40 cellular contexts compared by ENCODE assay signal in genomic region chr3:51802091-51802720, GRCh38. TPM values are rescaled to one million over a fixed set of nuclear protein-coding genes. Genes with fewer than 3 reads are reported as not detected.
DNase-seq lines count a peak whose midpoint lies in the region; ATAC-seq, FAIRE-seq and TF ChIP-seq lines count a peak whose summit lies in the region.
"Had no signal": no experiment of that assay in that cellular context is flagged by ENCODE, and none has a peak within 500 bp of the region (broad histone marks: within the 10 kb centered on the region; RNA-seq: fewer than 3 reads in every experiment).

No MANE protein-coding gene starts in this region.

- ATAC-seq in stimulated activated naive CD8-positive, alpha-beta T cell treated with anti-CD3 and anti-CD28 coated beads, Interleukin-15, Interleukin-2, amounts not matched to agents 100 U/mL and 50 U/mL, for 24 hours: peak; percentile 33
- ATAC-seq in stimulated activated naive CD8-positive, alpha-beta T cell treated with anti-CD3 and anti-CD28 coated beads, Interleukin-15, amount 100 ng/mL, for 72 hours: no peak
- ATAC-seq in left lobe of liver (no peak), GM18907 (IDR thresholded peaks at IDR 0.05; ENCODE audit: unreplicated experiment) (no peak)
- ATAC-seq: CD8-positive, alpha-beta T cell; effector memory CD8-positive, alpha-beta T cell; lower lobe of right lung; natural killer cell; stimulated activated memory B cell treated with anti-CD40 and anti-IgM and Interleukin-4, amounts not matched to agents 10 μg/mL and 1 μg/mL and 100 μg/mL, for 72 hours; T-cell had no signal

- no peak overlapping the region for H3K27ac Mint-ChIP-seq in stimulated activated naive CD8-positive, alpha-beta T cell treated with anti-CD3 and anti-CD28 coated beads, Interleukin-15, amount 100 ng/mL, for 72 hours
- no peak overlapping the region for H3K27ac Mint-ChIP-seq in astrocyte (ENCODE audit: unreplicated experiment)
- H3K27ac Mint-ChIP-seq: activated CD4-positive, alpha-beta T cell treated with anti-CD3 and anti-CD28 coated beads, Interleukin-2, amount 10 ng/mL, durations not matched to agents 24 days and 14 days; activated naive CD8-positive, alpha-beta T cell treated with anti-CD3 and anti-CD28 coated beads for 36 hours; CD8-positive, alpha-beta T cell; effector memory CD8-positive, alpha-beta T cell; natural killer cell; stimulated activated memory B cell treated with anti-CD40 and anti-IgM and Interleukin-4, amounts not matched to agents 10 μg/mL and 1 μg/mL and 100 μg/mL, for 72 hours; T-cell had no signal

- no peak overlapping the region for H4K5ac ChIP-seq in mesendoderm (ENCODE audit: low read length)

- DNase-seq in stimulated activated naive CD8-positive, alpha-beta T cell treated with anti-CD3 and anti-CD28 coated beads, Interleukin-15, Interleukin-2, amounts not matched to agents 100 U/mL and 50 U/mL, for 24 hours: no peak
- DNase-seq in stimulated activated naive CD8-positive, alpha-beta T cell treated with anti-CD3 and anti-CD28 coated beads, Interleukin-15, amount 100 ng/mL, for 72 hours: no peak
- DNase-seq in astrocyte (ENCODE audit: low read depth): no peak
- peak; percentile 99 for DNase-seq in mesendoderm
- no peak for DNase-seq in left lobe of liver (ENCODE audit: low spot score)
- no peak for DNase-seq in NCI-H2196 (lab: John Stamatoyannopoulos, UW; ENCODE audit: unreplicated experiment)
- DNase-seq: activated CD4-positive, alpha-beta T cell treated with anti-CD3 and anti-CD28 coated beads, Interleukin-2, amount 10 ng/mL, durations not matched to agents 24 days and 14 days; activated gamma-delta T cell; activated naive CD8-positive, alpha-beta T cell treated with anti-CD3 and anti-CD28 coated beads for 36 hours; activated T-cell treated with anti-CD3 and anti-CD28 coated beads, Interleukin-2, amount 50 U/mL, for 1 hour; aorta; caudate nucleus; cortex of kidney; effector memory CD8-positive, alpha-beta T cell; GOT3; head of caudate nucleus; KG1; lower lobe of right lung; MG63; natural killer cell; NCI-H1105 treated with DMSO at 0.1 percent for 48 hours; NCI-H2081; ovary; stimulated activated CD4-positive, alpha-beta T cell treated with anti-CD3 and anti-CD28 coated beads, Interleukin-15, amount 100 ng/mL, for 24 hours; T-cell had no signal

- no peak overlapping the region for H4K8ac ChIP-seq in mesendoderm (ENCODE audit: low read depth, low read length)

- no peaks in the 10 kb centered on the region for H3K36me3 Mint-ChIP-seq in astrocyte (ENCODE audit: low read depth, unreplicated experiment)
- H3K36me3 Mint-ChIP-seq: activated naive CD8-positive, alpha-beta T cell treated with anti-CD3 and anti-CD28 coated beads for 36 hours; CD8-positive, alpha-beta T cell; natural killer cell; stimulated activated memory B cell treated with anti-CD40 and anti-IgM and Interleukin-4, amounts not matched to agents 10 μg/mL and 1 μg/mL and 100 μg/mL, for 72 hours; T-cell had no signal

- no peak overlapping the region for H2BK120ac ChIP-seq in mesendoderm (ENCODE audit: low read depth, low read length)

- H3K4ac ChIP-seq in mesendoderm (ENCODE audit: low read depth, low read length): peak overlapping the region; percentile 97

- no peak for FAIRE-seq in astrocyte (lab: Jason Lieb, UNC)
- FAIRE-seq: GM18507, GM19239 had no signal

- no peaks in the 10 kb centered on the region for H3K9me3 ChIP-seq in astrocyte (ENCODE audit: insufficient read depth, low read depth, low read length)
- H3K9me3 ChIP-seq: lower lobe of right lung, MG63, ovary had no signal

- peak overlapping the region; percentile 5 for H2AFZ ChIP-seq in astrocyte (ENCODE audit: low read depth, low read length)

- no CpG with 5 or more reads among the region's 11 CpGs for WGBS in mesendoderm (ENCODE audit: extremely low coverage, insufficient coverage, low lambda C conversion rate)

- peak overlapping the region; percentile 98 for H2BK5ac ChIP-seq in mesendoderm (ENCODE audit: low read length)

- H3K4me3 Mint-ChIP-seq in stimulated activated naive CD8-positive, alpha-beta T cell treated with anti-CD3 and anti-CD28 coated beads, Interleukin-15, amount 100 ng/mL, for 72 hours: no peak overlapping the region
- H3K4me3 Mint-ChIP-seq in astrocyte (ENCODE audit: unreplicated experiment): no peak overlapping the region
- H3K4me3 Mint-ChIP-seq: activated CD4-positive, alpha-beta T cell treated with anti-CD3 and anti-CD28 coated beads, Interleukin-2, amount 10 ng/mL, durations not matched to agents 24 days and 14 days; activated naive CD8-positive, alpha-beta T cell treated with anti-CD3 and anti-CD28 coated beads for 36 hours; CD8-positive, alpha-beta T cell; effector memory CD8-positive, alpha-beta T cell; natural killer cell; stimulated activated memory B cell treated with anti-CD40 and anti-IgM and Interleukin-4, amounts not matched to agents 10 μg/mL and 1 μg/mL and 100 μg/mL, for 72 hours; T-cell had no signal

- peaks cover 7% of the 10 kb centered on the region for H3K27me3 Mint-ChIP-seq in stimulated activated naive CD8-positive, alpha-beta T cell treated with anti-CD3 and anti-CD28 coated beads, Interleukin-15, amount 100 ng/mL, for 72 hours
- H3K27me3 Mint-ChIP-seq in astrocyte (ENCODE audit: low read depth, unreplicated experiment): peaks cover 6% of the 10 kb centered on the region
- H3K27me3 Mint-ChIP-seq: effector memory CD8-positive, alpha-beta T cell had no signal

- H3K4me2 ChIP-seq in astrocyte (ENCODE audit: low read length): no peak overlapping the region
- H3K4me2 ChIP-seq in mesendoderm (ENCODE audit: low read length): peak overlapping the region; percentile 22

- peak overlapping the region; percentile 82 for H3K56ac ChIP-seq in mesendoderm (ENCODE audit: low read length)

- H2BK15ac ChIP-seq in mesendoderm (replicated peaks; ENCODE audit: low read depth): no peak overlapping the region

- no peak overlapping the region for H3K18ac ChIP-seq in mesendoderm (ENCODE audit: low read length)

- no peaks in the 10 kb centered on the region for H3K9me3 Mint-ChIP-seq in stimulated activated naive CD8-positive, alpha-beta T cell treated with anti-CD3 and anti-CD28 coated beads, Interleukin-15, amount 100 ng/mL, for 72 hours
- H3K9me3 Mint-ChIP-seq in astrocyte (ENCODE audit: unreplicated experiment): no peaks in the 10 kb centered on the region
- H3K9me3 Mint-ChIP-seq: activated CD4-positive, alpha-beta T cell treated with anti-CD3 and anti-CD28 coated beads, Interleukin-2, amount 10 ng/mL, durations not matched to agents 24 days and 14 days; activated naive CD8-positive, alpha-beta T cell treated with anti-CD3 and anti-CD28 coated beads for 36 hours; CD8-positive, alpha-beta T cell; effector memory CD8-positive, alpha-beta T cell; natural killer cell; stimulated activated memory B cell treated with anti-CD40 and anti-IgM and Interleukin-4, amounts not matched to agents 10 μg/mL and 1 μg/mL and 100 μg/mL, for 72 hours; T-cell had no signal

- no peak overlapping the region for H3K9ac ChIP-seq in astrocyte (ENCODE audit: low read length)
- H3K9ac ChIP-seq in mesendoderm (ENCODE audit: low read length): peak overlapping the region; percentile 59

- H3K36me3 ChIP-seq in astrocyte (ENCODE audit: insufficient read depth, low read length) (no peaks in the 10 kb centered on the region), mesendoderm (ENCODE audit: control insufficient read depth, insufficient read depth, low read length) (no peaks in the 10 kb centered on the region)
- H3K36me3 ChIP-seq: lower lobe of right lung, MG63, ovary had no signal

- TF ChIP-seq CTCF in astrocyte (IDR thresholded peaks at IDR 0.05; ENCODE audit: insufficient read depth, low read depth, low read length): no peak

- peaks cover 50% of the 10 kb centered on the region for H3K4me1 Mint-ChIP-seq in stimulated activated naive CD8-positive, alpha-beta T cell treated with anti-CD3 and anti-CD28 coated beads, Interleukin-15, amount 100 ng/mL, for 72 hours
- no peaks in the 10 kb centered on the region for H3K4me1 Mint-ChIP-seq in astrocyte (ENCODE audit: low read depth, unreplicated experiment)
- H3K4me1 Mint-ChIP-seq: stimulated activated memory B cell treated with anti-CD40 and anti-IgM and Interleukin-4, amounts not matched to agents 10 μg/mL and 1 μg/mL and 100 μg/mL, for 72 hours had no signal

- H3K27ac ChIP-seq in astrocyte (ENCODE audit: low read depth, low read length) (no peak overlapping the region), mesendoderm (ENCODE audit: low read depth, low read length) (peak overlapping the region; percentile 85)
- H3K27ac ChIP-seq: lower lobe of right lung, ovary had no signal

- H3K23ac ChIP-seq in mesendoderm (ENCODE audit: low read length): no peak overlapping the region

- H3K4me3 ChIP-seq in astrocyte (ENCODE audit: insufficient read depth, low read depth, low read length) (no peak overlapping the region), mesendoderm (ENCODE audit: low read length) (no peak overlapping the region)
- H3K4me3 ChIP-seq: lower lobe of right lung, MG63, ovary had no signal

- no peaks in the 10 kb centered on the region for H4K20me1 ChIP-seq in astrocyte (ENCODE audit: insufficient read depth, low read length)

- no peaks in the 10 kb centered on the region for H3K79me1 ChIP-seq in mesendoderm (ENCODE audit: low read length)

- no peaks in the 10 kb centered on the region for H3K4me1 ChIP-seq in astrocyte (ENCODE audit: insufficient read depth, low read length)
- H3K4me1 ChIP-seq in mesendoderm (ENCODE audit: control insufficient read depth, low read depth, low read length): peaks cover 13% of the 10 kb centered on the region
- H3K4me1 ChIP-seq: lower lobe of right lung had no signal

- no peaks in the 10 kb centered on the region for H3K79me2 ChIP-seq in astrocyte (ENCODE audit: insufficient read depth, low read length)
- H3K79me2 ChIP-seq in mesendoderm (ENCODE audit: control insufficient read depth, insufficient read depth, low read length): peaks cover 2% of the 10 kb centered on the region

- H3K27me3 ChIP-seq in astrocyte (ENCODE audit: insufficient read depth, low read length) (peaks cover 12% of the 10 kb centered on the region), mesendoderm (ENCODE audit: insufficient read depth, low read length, poor library complexity) (no peaks in the 10 kb centered on the region)
- H3K27me3 ChIP-seq: MG63, ovary had no signal

- H2AK5ac ChIP-seq in mesendoderm (ENCODE audit: low read length): no peak overlapping the region

RNA-seq across cellular contexts. Expression of gene IQCF6, which starts 23.2 kb away (rescaled TPM):
- not detected in 2 replicates for total RNA-seq in astrocyte
- polyA plus RNA-seq in mesendoderm (2013, experiment 1 of 2): not detected
- polyA plus RNA-seq in mesendoderm (2013, experiment 2 of 2): not detected
- not detected for total RNA-seq in left lobe of liver
- total RNA-seq: activated CD4-positive, alpha-beta T cell treated with anti-CD3 and anti-CD28 coated beads, Interleukin-2, amount 10 ng/mL, durations not matched to agents 24 days and 14 days; activated naive CD8-positive, alpha-beta T cell treated with anti-CD3 and anti-CD28 coated beads for 36 hours; aorta; CD8-positive, alpha-beta T cell; fibroblast of villous mesenchyme; HT-29; kidney epithelial cell; lower lobe of right lung; mononuclear cell; natural killer cell; NCI-H460; ovary; renal cortical epithelial cell; SK-MEL-5; T-cell; temporal lobe; ureter had no signal
- polyA plus RNA-seq: aorta, esophagus, ovary had no signal

RNA-seq across cellular contexts. Expression of gene IQCF2, which starts 59.2 kb away (rescaled TPM):
- total RNA-seq in astrocyte: not detected in 2 replicates
- not detected for polyA plus RNA-seq in mesendoderm (2013, experiment 1 of 2)
- not detected for polyA plus RNA-seq in mesendoderm (2013, experiment 2 of 2)
- not detected for total RNA-seq in left lobe of liver
- total RNA-seq: activated CD4-positive, alpha-beta T cell treated with anti-CD3 and anti-CD28 coated beads, Interleukin-2, amount 10 ng/mL, durations not matched to agents 24 days and 14 days; activated naive CD8-positive, alpha-beta T cell treated with anti-CD3 and anti-CD28 coated beads for 36 hours; aorta; CD8-positive, alpha-beta T cell; fibroblast of villous mesenchyme; HT-29; kidney epithelial cell; lower lobe of right lung; mononuclear cell; natural killer cell; NCI-H460; ovary; renal cortical epithelial cell; SK-MEL-5; T-cell; temporal lobe; ureter had no signal
- polyA plus RNA-seq: aorta, esophagus, ovary had no signal
